ENCODE assay signal across 2 cellular contexts in genomic region chr5:59921816-59922215, GRCh38.
A peak's percentile ranks its signal among the peaks of the same experiment; 100 is the strongest.
TF ChIP-seq lines count a peak whose summit lies in the region.

No MANE protein-coding gene starts in this region.

TF ChIP-seq in GM23338, 12 proteins besides CTCF, POLR2A, EP300 and RAD21:
- TF ChIP-seq ZNF114 (CRISPR knock-in tag; IDR thresholded peaks at IDR 0.05) (no peak), EZH2phosphoT487 (IDR thresholded peaks at IDR 0.05; ENCODE audit: unreplicated experiment) (no peak), STAT1 (IDR thresholded peaks at IDR 0.05; ENCODE audit: unreplicated experiment) (no peak), POLR2AphosphoS5 (IDR thresholded peaks at IDR 0.05; ENCODE audit: low read depth) (no peak), NANOG (IDR thresholded peaks at IDR 0.05; ENCODE audit: borderline replicate concordance) (no peak), ZNF331 (CRISPR knock-in tag; IDR thresholded peaks at IDR 0.05; ENCODE audit: low read depth) (no peak), JUNB (IDR thresholded peaks at IDR 0.05; ENCODE audit: unreplicated experiment) (no peak), CREB1 (CRISPR knock-in tag; IDR thresholded peaks at IDR 0.05; ENCODE audit: low read depth) (no peak), REST (IDR thresholded peaks at IDR 0.05; ENCODE audit: unreplicated experiment) (no peak), EZH2 (IDR thresholded peaks at IDR 0.05; ENCODE audit: low read depth, unreplicated experiment) (no peak), ZNF462 (CRISPR knock-in tag; IDR thresholded peaks at IDR 0.05) (no peak)
- TF ChIP-seq, protein P1, sequence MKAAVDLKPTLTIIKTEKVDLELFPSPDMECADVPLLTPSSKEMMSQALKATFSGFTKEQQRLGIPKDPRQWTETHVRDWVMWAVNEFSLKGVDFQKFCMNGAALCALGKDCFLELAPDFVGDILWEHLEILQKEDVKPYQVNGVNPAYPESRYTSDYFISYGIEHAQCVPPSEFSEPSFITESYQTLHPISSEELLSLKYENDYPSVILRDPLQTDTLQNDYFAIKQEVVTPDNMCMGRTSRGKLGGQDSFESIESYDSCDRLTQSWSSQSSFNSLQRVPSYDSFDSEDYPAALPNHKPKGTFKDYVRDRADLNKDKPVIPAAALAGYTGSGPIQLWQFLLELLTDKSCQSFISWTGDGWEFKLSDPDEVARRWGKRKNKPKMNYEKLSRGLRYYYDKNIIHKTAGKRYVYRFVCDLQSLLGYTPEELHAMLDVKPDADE (IDR thresholded peaks at IDR 0.05): no peak
TF ChIP-seq in GM23338: peak in this region for 0.

TF ChIP-seq in H1, 55 proteins besides CTCF, POLR2A, EP300 and RAD21:
- TF ChIP-seq E2F6 (IDR thresholded peaks at IDR 0.05) (peak; percentile 68), NANOG (IDR thresholded peaks at IDR 0.05; ENCODE audit: insufficient read depth, low read depth, low read length, poor library complexity, severe bottlenecking) (no peak), RBBP5 (IDR thresholded peaks at IDR 0.05; ENCODE audit: borderline replicate concordance, low read depth, low read length) (peak; percentile 84; the same call in 1 of the 2 replicates), YY1 (IDR thresholded peaks at IDR 0.05; ENCODE audit: low read depth, low read length) (0 out of 2 replicates have a peak, but pooled peaks have one; percentile 21), EZH2 (IDR thresholded peaks at IDR 0.05; ENCODE audit: low read depth, low read length, severe bottlenecking) (no peak), TAF1 (IDR thresholded peaks at IDR 0.05; ENCODE audit: low read depth, low read length) (0 out of 2 replicates have a peak, but pooled peaks have one; percentile 38)
- TF ChIP-seq, protein P2, sequence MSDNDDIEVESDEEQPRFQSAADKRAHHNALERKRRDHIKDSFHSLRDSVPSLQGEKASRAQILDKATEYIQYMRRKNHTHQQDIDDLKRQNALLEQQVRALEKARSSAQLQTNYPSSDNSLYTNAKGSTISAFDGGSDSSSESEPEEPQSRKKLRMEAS (IDR thresholded peaks at IDR 0.05): peak; percentile 97
- TF ChIP-seq, protein P3, sequence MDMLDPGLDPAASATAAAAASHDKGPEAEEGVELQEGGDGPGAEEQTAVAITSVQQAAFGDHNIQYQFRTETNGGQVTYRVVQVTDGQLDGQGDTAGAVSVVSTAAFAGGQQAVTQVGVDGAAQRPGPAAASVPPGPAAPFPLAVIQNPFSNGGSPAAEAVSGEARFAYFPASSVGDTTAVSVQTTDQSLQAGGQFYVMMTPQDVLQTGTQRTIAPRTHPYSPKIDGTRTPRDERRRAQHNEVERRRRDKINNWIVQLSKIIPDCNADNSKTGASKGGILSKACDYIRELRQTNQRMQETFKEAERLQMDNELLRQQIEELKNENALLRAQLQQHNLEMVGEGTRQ (IDR thresholded peaks at IDR 0.05; ENCODE audit: low read length): peak; percentile 58
